ENCODE assay signal across 13 cellular contexts in the genomic region with DNA sequence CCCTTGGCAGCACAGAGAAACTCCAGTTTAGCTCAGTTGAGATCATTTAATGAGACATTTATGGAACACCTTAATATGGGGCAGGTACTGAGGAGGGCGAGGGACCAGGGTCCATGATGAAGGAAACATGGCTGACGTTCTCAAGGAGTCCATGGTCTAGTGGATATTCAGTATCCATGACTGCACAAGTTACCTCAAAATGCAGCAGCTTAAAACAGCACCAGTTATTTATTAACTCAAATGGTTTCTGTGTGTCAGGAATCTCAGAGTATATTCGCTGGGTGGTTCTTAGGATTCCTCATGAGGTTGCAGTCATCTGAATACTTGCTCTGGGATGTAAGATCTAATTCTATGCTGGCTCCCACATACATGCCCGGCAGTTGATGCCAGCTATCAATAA.
"Had no signal": no experiment of that assay in that cellular context is flagged by ENCODE, and none has a peak within 500 bp of the region (broad histone marks: within the 10 kb centered on the region; RNA-seq: fewer than 3 reads in every experiment).

No MANE protein-coding gene starts in this region.

- H3K4me3 ChIP-seq: ascending aorta, neural progenitor cell, ovary had no signal

- H3K27ac Mint-ChIP-seq: activated CD4-positive, alpha-beta memory T cell treated with anti-CD3 and anti-CD28 coated beads, Interleukin-2, amount 10 ng/mL, durations not matched to agents 7 days and 5 days; neural progenitor cell; T-cell had no signal

- H3K27ac ChIP-seq: ascending aorta, neural progenitor cell, ovary had no signal

- FAIRE-seq: bronchial epithelial cell, endothelial cell of umbilical vein, frontal cortex, small intestine had no signal

- H3K36me3 Mint-ChIP-seq: T-cell had no signal

- ATAC-seq: left ventricle myocardium superior, T-cell had no signal

- H3K4me1 ChIP-seq: ascending aorta had no signal

- H3K9me3 Mint-ChIP-seq: neural progenitor cell had no signal

- H3K27me3 ChIP-seq: ascending aorta, neural progenitor cell, ovary had no signal

- DNase-seq: activated CD4-positive, alpha-beta memory T cell treated with anti-CD3 and anti-CD28 coated beads, Interleukin-2, amount 10 ng/mL, durations not matched to agents 7 days and 5 days; activated T-cell treated with anti-CD3 and anti-CD28 coated beads, Interleukin-2, amount 50 U/mL, for 48 hours; left ventricle myocardium superior; ovary; small intestine; T-cell; T1000; trophoblast cell had no signal

- H3K4me2 ChIP-seq: neural progenitor cell had no signal

- H3K27me3 Mint-ChIP-seq: activated CD4-positive, alpha-beta memory T cell treated with anti-CD3 and anti-CD28 coated beads, Interleukin-2, amount 10 ng/mL, durations not matched to agents 7 days and 5 days had no signal

- H3K9ac ChIP-seq: neural progenitor cell had no signal

- H2AFZ ChIP-seq: neural progenitor cell had no signal

- H3K9me3 ChIP-seq: ascending aorta, ovary had no signal

- H3K36me3 ChIP-seq: ascending aorta, neural progenitor cell, ovary had no signal

- H3K4me3 Mint-ChIP-seq: activated CD4-positive, alpha-beta memory T cell treated with anti-CD3 and anti-CD28 coated beads, Interleukin-2, amount 10 ng/mL, durations not matched to agents 7 days and 5 days; neural progenitor cell; T-cell had no signal
